ENCODE assay signal across 19 cellular contexts in genomic region chr13:110237895-110238294, GRCh38.
A peak's percentile ranks its signal among the peaks of the same experiment; 100 is the strongest.
DNase-seq lines count a peak whose midpoint lies in the region; ATAC-seq and TF ChIP-seq lines count a peak whose summit lies in the region.
"Had no signal": no experiment of that assay in that cellular context is flagged by ENCODE, and none has a peak within 500 bp of the region (broad histone marks: within the 10 kb centered on the region; RNA-seq: fewer than 3 reads in every experiment).

No MANE protein-coding gene starts in this region.

- no peaks in the 10 kb centered on the region for H3K4me1 Mint-ChIP-seq in activated naive CD4-positive, alpha-beta T cell treated with anti-CD3 and anti-CD28 coated beads for 36 hours (ENCODE audit: low read depth)
- no peaks in the 10 kb centered on the region for H3K4me1 Mint-ChIP-seq in natural killer cell treated with Interleukin-12 subunit alpha and Interleukin-12 subunit beta and Interleukin-15 and Interleukin-18, amount 100 ng/mL, for 72 hours (ENCODE audit: low read depth in 2 of 2)
- H3K4me1 Mint-ChIP-seq: naive thymus-derived CD4-positive, alpha-beta T cell had no signal

- no peaks in the 10 kb centered on the region for H3K36me3 Mint-ChIP-seq in activated naive CD4-positive, alpha-beta T cell treated with anti-CD3 and anti-CD28 coated beads for 36 hours (ENCODE audit: low read depth)
- H3K36me3 Mint-ChIP-seq in natural killer cell treated with Interleukin-12 subunit alpha and Interleukin-12 subunit beta and Interleukin-15 and Interleukin-18, amount 100 ng/mL, for 72 hours = no peaks in the 10 kb centered on the region
- H3K36me3 Mint-ChIP-seq: naive thymus-derived CD4-positive, alpha-beta T cell had no signal

- TF ChIP-seq POLR2A in gastroesophageal sphincter (IDR thresholded peaks at IDR 0.05) (no peak), sigmoid colon (IDR thresholded peaks at IDR 0.05) (no peak)

- no peaks in the 10 kb centered on the region for H3K9me3 Mint-ChIP-seq in activated naive CD4-positive, alpha-beta T cell treated with anti-CD3 and anti-CD28 coated beads for 36 hours
- H3K9me3 Mint-ChIP-seq in natural killer cell treated with Interleukin-12 subunit alpha and Interleukin-12 subunit beta and Interleukin-15 and Interleukin-18, amount 100 ng/mL, for 72 hours = no peaks in the 10 kb centered on the region
- H3K9me3 Mint-ChIP-seq: activated T-helper 2 cell treated with anti-CD3 and anti-CD28 coated beads, Interferon-gamma antibody, Interleukin-2, Interleukin-4, amounts not matched to agents 10 μg/mL and 5 μg/mL and 100 μg/mL, durations not matched to agents 14 hours and 24 hours and 36 hours; GM23338; naive thymus-derived CD4-positive, alpha-beta T cell had no signal

- 0 to 22% methylated on average over 1 of the region's 1 CpG for WGBS in gastroesophageal sphincter (ENCODE audit: low coverage in 1 of 2), 2 donors
- 56 to 60% methylated on average over 1 of the region's 1 CpG for WGBS in sigmoid colon, 2 donors
- WGBS in aorta, 2 donors = 0 to 4% methylated on average over 1 of the region's 1 CpG

- no peak overlapping the region for H3K4me3 Mint-ChIP-seq in activated naive CD4-positive, alpha-beta T cell treated with anti-CD3 and anti-CD28 coated beads for 36 hours
- H3K4me3 Mint-ChIP-seq in natural killer cell treated with Interleukin-12 subunit alpha and Interleukin-12 subunit beta and Interleukin-15 and Interleukin-18, amount 100 ng/mL, for 72 hours = no peak overlapping the region
- H3K4me3 Mint-ChIP-seq: GM23338; naive thymus-derived CD4-positive, alpha-beta T cell had no signal

- H3K4me3 ChIP-seq in right atrium auricular region (no peak overlapping the region), gastroesophageal sphincter (no peak overlapping the region), sigmoid colon (no peak overlapping the region), aorta (ENCODE audit: low read length in 2 of 2) (no peak overlapping the region)
- H3K4me3 ChIP-seq: adrenal gland, GM23338 had no signal

- H3K9me3 ChIP-seq in right atrium auricular region (no peaks in the 10 kb centered on the region), gastroesophageal sphincter (no peaks in the 10 kb centered on the region), sigmoid colon (no peaks in the 10 kb centered on the region), aorta (ENCODE audit: control insufficient read depth, low read length) (no peaks in the 10 kb centered on the region)
- H3K9me3 ChIP-seq: adrenal gland had no signal

- H3K27me3 Mint-ChIP-seq in activated naive CD4-positive, alpha-beta T cell treated with anti-CD3 and anti-CD28 coated beads for 36 hours (ENCODE audit: low read depth) = peaks cover 19% of the 10 kb centered on the region
- peaks cover 17 to 20% of the 10 kb centered on the region in 2 donors for H3K27me3 Mint-ChIP-seq in natural killer cell treated with Interleukin-12 subunit alpha and Interleukin-12 subunit beta and Interleukin-15 and Interleukin-18, amount 100 ng/mL, for 72 hours

- ATAC-seq in Right ventricle myocardium superior (ENCODE audit: poor library complexity) (no peak), gastroesophageal sphincter (no peak), aorta (ENCODE audit: low FRiP score) (no peak)
- ATAC-seq in natural killer cell treated with Interleukin-12 subunit alpha and Interleukin-12 subunit beta and Interleukin-15 and Interleukin-18, amount 100 ng/mL, for 72 hours = no peak
- ATAC-seq: GM23338; naive thymus-derived CD4-positive, alpha-beta T cell had no signal

- no peak overlapping the region for H3K27ac Mint-ChIP-seq in activated naive CD4-positive, alpha-beta T cell treated with anti-CD3 and anti-CD28 coated beads for 36 hours
- no peak overlapping the region for H3K27ac Mint-ChIP-seq in natural killer cell treated with Interleukin-12 subunit alpha and Interleukin-12 subunit beta and Interleukin-15 and Interleukin-18, amount 100 ng/mL, for 72 hours
- H3K27ac Mint-ChIP-seq: activated T-helper 2 cell treated with anti-CD3 and anti-CD28 coated beads, Interferon-gamma antibody, Interleukin-2, Interleukin-4, amounts not matched to agents 10 μg/mL and 5 μg/mL and 100 μg/mL, durations not matched to agents 14 hours and 24 hours and 36 hours; GM23338; naive thymus-derived CD4-positive, alpha-beta T cell had no signal

- H3K27ac ChIP-seq in right atrium auricular region = peak overlapping the region; percentile 81 to 84
- peak overlapping the region; percentile 3 to 84 (median 82) for H3K27ac ChIP-seq in gastroesophageal sphincter
- peak overlapping the region; percentile 71 to 97 (median 82) for H3K27ac ChIP-seq in sigmoid colon
- peak overlapping the region; percentile 61 to 88 for H3K27ac ChIP-seq in aorta (ENCODE audit: low read depth in 1 of 2, low read length in 2 of 2)

- intact Hi-C loops in Right ventricle myocardium superior (cut with DNase I) = no loop called here
- intact Hi-C loops in sigmoid colon (cut with DNase I) = loop anchor here (5.0 kb wide), 2 partner anchors 54 to 69 kb away; partner anchors contain the start of genes COL4A1 and COL4A2
- intact Hi-C loops in aorta (cut with DNase I) = loop anchor here in 1 of 2 donors (5.0 kb wide), 1 partner anchor 69 kb away; the partner anchor contains the start of genes COL4A1 and COL4A2
- intact Hi-C loops in activated naive CD4-positive, alpha-beta T cell treated with anti-CD3 and anti-CD28 coated beads for 36 hours (cut with micrococcal nuclease) = no loop called here

- TF ChIP-seq EP300 in gastroesophageal sphincter (IDR thresholded peaks at IDR 0.05) = no peak
- TF ChIP-seq EP300 in sigmoid colon (IDR thresholded peaks at IDR 0.05) = no peak

- TF ChIP-seq CTCF in right atrium auricular region (IDR thresholded peaks at IDR 0.05) = no peak
- no peak for TF ChIP-seq CTCF in gastroesophageal sphincter (IDR thresholded peaks at IDR 0.05)
- no peak for TF ChIP-seq CTCF in sigmoid colon (IDR thresholded peaks at IDR 0.05)

- H3K36me3 ChIP-seq in right atrium auricular region (peaks cover 14% of the 10 kb centered on the region), gastroesophageal sphincter (peaks cover 0 to 27% of the 10 kb centered on the region in 2 donors), sigmoid colon (peaks cover 0 to 26% (median 0%) of the 10 kb centered on the region in 4 donors), aorta (ENCODE audit: control insufficient read depth in 1 of 2, insufficient read depth in 2 of 2, low read length in 1 of 2) (no peaks in the 10 kb centered on the region)

- H3K27me3 ChIP-seq in right atrium auricular region (no peaks in the 10 kb centered on the region), gastroesophageal sphincter (no peaks in the 10 kb centered on the region), sigmoid colon (no peaks in the 10 kb centered on the region), aorta (ENCODE audit: control insufficient read depth in 1 of 2, insufficient read depth in 2 of 2, low read length in 1 of 2) (no peaks in the 10 kb centered on the region)
- H3K27me3 ChIP-seq: adrenal gland had no signal

- H3K4me1 ChIP-seq in right atrium auricular region (peaks cover 0 to 93% of the 10 kb centered on the region in 2 donors), gastroesophageal sphincter (peaks cover 30 to 88% (median 36%) of the 10 kb centered on the region in 3 donors), sigmoid colon (peaks cover 0 to 86% (median 75%) of the 10 kb centered on the region in 4 donors), aorta (ENCODE audit: control insufficient read depth in 1 of 2, insufficient read depth in 2 of 2, low read length in 2 of 2) (peaks cover 4 to 5% of the 10 kb centered on the region in 2 donors)

- no peak for DNase-seq in right atrium auricular region (ENCODE audit: low spot score)
- DNase-seq in Right ventricle myocardium superior = no peak
- DNase-seq in sigmoid colon = no peak
- DNase-seq in aorta = no peak
- DNase-seq in activated naive CD4-positive, alpha-beta T cell treated with anti-CD3 and anti-CD28 coated beads for 36 hours = no peak
- no peak for DNase-seq in natural killer cell treated with Interleukin-12 subunit alpha and Interleukin-12 subunit beta and Interleukin-15 and Interleukin-18, amount 100 ng/mL, for 72 hours (ENCODE audit: low spot score)
- no peak for DNase-seq in amniotic stem cell (lab: John Stamatoyannopoulos, UW)
- DNase-seq: activated CD4-positive, CD25-positive, alpha-beta regulatory T cell treated with anti-CD3 and anti-CD28 coated beads, Interleukin-2, amount 50 U/mL, for 72 hours; foreskin melanocyte; naive thymus-derived CD4-positive, alpha-beta T cell; NCI-H1417; NCI-H2171; NCI-H526 treated with DMSO at 0.1 percent for 48 hours; OCI-M1; stimulated activated CD4-positive, alpha-beta T cell treated with anti-CD3 and anti-CD28 coated beads, Interleukin-12 subunit alpha, Interleukin-12 subunit beta, amount 100 ng/mL, for 4 hours had no signal

- CTCF ChIA-PET in activated naive CD4-positive, alpha-beta T cell treated with anti-CD3 and anti-CD28 coated beads for 36 hours (lab: Charles Lee) = interaction anchor here (1.0 to 1.9 kb wide), 2 partner anchors 15 to 552 kb away, joined by 3 to 8 read pairs; no protein-coding TSS in a partner anchor
